ENCODE assay signal across 20 cellular contexts in genomic region chr10:28937959-28938358, GRCh38.
A peak's percentile ranks its signal among the peaks of the same experiment; 100 is the strongest.
DNase-seq lines count a peak whose midpoint lies in the region; ATAC-seq, FAIRE-seq and TF ChIP-seq lines count a peak whose summit lies in the region.
"Had no signal": no experiment of that assay in that cellular context is flagged by ENCODE, and none has a peak within 500 bp of the region (broad histone marks: within the 10 kb centered on the region; RNA-seq: fewer than 3 reads in every experiment).

No MANE protein-coding gene starts in this region.

- TF ChIP-seq POLR2A in H1 (IDR thresholded peaks at IDR 0.05; ENCODE audit: control extremely low read depth in 1 of 2, low read depth in 2 of 2, low read length in 2 of 2) = no peak

- FAIRE-seq in H1 (lab: Jason Lieb, UNC) = no peak
- FAIRE-seq: D721Med, G401.6, GM12878, GM19239 had no signal

- peaks cover 8% of the 10 kb centered on the region for H3K9me3 Mint-ChIP-seq in Caco-2 (ENCODE audit: unreplicated experiment)
- H3K9me3 Mint-ChIP-seq: CD8-positive, alpha-beta T cell had no signal

- no peak for TF ChIP-seq RAD21 in H1 (IDR thresholded peaks at IDR 0.05 in 1 of 2, conservative IDR thresholded peaks at IDR 0.05 in 1 of 2; ENCODE audit: low read depth in 2 of 2, low read length in 2 of 2)

- WGBS in heart right ventricle, 2 donors = 91 to 96% methylated on average over 7 of the region's 7 CpGs
- WGBS in H1 (ENCODE audit: extremely low coverage in 1 of 2, insufficient coverage in 1 of 2, insufficient read length in 1 of 2, insufficient replicate concordance in 2 of 2, low coverage in 1 of 2, low lambda C conversion rate in 2 of 2, missing lambda C conversion rate in 1 of 2), 2 experiments = 80% methylated on average over 7 of the region's 7 CpGs; no CpG with 5 or more reads in 1 of the 2 experiments

- H3K23me2 ChIP-seq in H1 (ENCODE audit: low read depth, low read length) = no peaks in the 10 kb centered on the region

- peak overlapping the region; percentile 88 for H3K27ac Mint-ChIP-seq in Caco-2 (ENCODE audit: unreplicated experiment)
- H3K27ac Mint-ChIP-seq: CD4-positive, CD25-positive, alpha-beta regulatory T cell; CD8-positive, alpha-beta T cell had no signal

- H3K79me1 ChIP-seq in H1 (ENCODE audit: low read depth, low read length) = no peaks in the 10 kb centered on the region

- no peak overlapping the region for H2AK5ac ChIP-seq in H1 (ENCODE audit: low read depth, low read length)

- no peak overlapping the region for H2BK5ac ChIP-seq in H1 (ENCODE audit: low read depth, low read length)

- H4K20me1 ChIP-seq in H1 (replicated peaks in 1 of 2; ENCODE audit: control insufficient read depth in 1 of 2, insufficient read depth in 2 of 2, low read length in 2 of 2) = no peaks in the 10 kb centered on the region

- H3K4me1 ChIP-seq in right atrium auricular region = peaks cover 3 to 19% of the 10 kb centered on the region in 2 donors
- H3K4me1 ChIP-seq in heart right ventricle = peaks cover 0 to 27% (median 7%) of the 10 kb centered on the region in 9 donors
- H3K4me1 ChIP-seq in Caco-2 = peaks cover 30% of the 10 kb centered on the region
- no peaks in the 10 kb centered on the region for H3K4me1 ChIP-seq in H1 (replicated peaks in 1 of 4; ENCODE audit: control insufficient read depth in 3 of 4, insufficient read depth in 4 of 4, low read length in 3 of 4)

- H2BK15ac ChIP-seq in H1 (ENCODE audit: low read length) = no peak overlapping the region

- H3K27me3 ChIP-seq in right atrium auricular region (no peaks in the 10 kb centered on the region), heart right ventricle (no peaks in the 10 kb centered on the region), Caco-2 (replicated peaks; ENCODE audit: control insufficient read depth, insufficient read depth, low read length) (no peaks in the 10 kb centered on the region), H1 (replicated peaks in 1 of 4; ENCODE audit: control insufficient read depth in 3 of 4, extremely low read depth in 1 of 4, insufficient read depth in 3 of 4, low read length in 3 of 4) (no peaks in the 10 kb centered on the region)

- peaks cover 27% of the 10 kb centered on the region for H3K36me3 Mint-ChIP-seq in Caco-2 (ENCODE audit: insufficient read depth, unreplicated experiment)
- H3K36me3 Mint-ChIP-seq: CD4-positive, CD25-positive, alpha-beta regulatory T cell; CD8-positive, alpha-beta T cell had no signal

- TF ChIP-seq CTCF in right atrium auricular region (IDR thresholded peaks at IDR 0.05) (no peak), heart right ventricle (IDR thresholded peaks at IDR 0.05) (no peak), Caco-2 (IDR thresholded peaks at IDR 0.05; ENCODE audit: insufficient read depth in 1 of 2, low read depth in 1 of 2, low read length in 1 of 2, severe bottlenecking in 1 of 2, unreplicated experiment in 1 of 2) (no peak), H1 (IDR thresholded peaks at IDR 0.05; ENCODE audit: control extremely low read depth in 1 of 3, insufficient read depth in 1 of 3, low read depth in 1 of 3, low read length in 3 of 3) (no peak), GM10248 (IDR thresholded peaks at IDR 0.05; ENCODE audit: control extremely low read depth, extremely low read depth, low read depth, missing control alignments) (no peak)

- H2BK120ac ChIP-seq in H1 (replicated peaks; ENCODE audit: low read depth, low read length) = no peak overlapping the region

- H3K79me2 ChIP-seq in H1 (ENCODE audit: control insufficient read depth in 1 of 2, insufficient read depth in 2 of 2, low read length in 2 of 2) = no peaks in the 10 kb centered on the region

- POLR2A ChIA-PET in Caco-2 (lab: Charles Lee) = no interaction called here
- POLR2A ChIA-PET in H1 (lab: Charles Lee; ENCODE audit: partially characterized antibody) = no interaction called here
- POLR2A ChIA-PET in GM10248 (lab: Yijun Ruan, JAX) = no interaction called here

- peaks cover 38% of the 10 kb centered on the region for H3K4me1 Mint-ChIP-seq in Caco-2 (ENCODE audit: low read depth, unreplicated experiment)
- H3K4me1 Mint-ChIP-seq: CD4-positive, CD25-positive, alpha-beta regulatory T cell had no signal

- CTCF ChIA-PET in Caco-2 (lab: Charles Lee) (interaction anchor here (0.5 to 2.3 kb wide), 2 partner anchors 188 to 256 kb away, joined by 3 to 8 read pairs; no protein-coding TSS in a partner anchor), H1 (lab: Charles Lee; ENCODE audit: partially characterized antibody) (interaction anchor here (1.1 to 5.0 kb wide), 7 partner anchors 14 to 275 kb away, joined by 3 to 27 read pairs (median 6); no protein-coding TSS in a partner anchor), GM10248 (lab: Yijun Ruan, JAX) (interaction anchor here (1.0 to 1.2 kb wide), 2 partner anchors 8 to 22 kb away, joined by 3 read pairs; no protein-coding TSS in a partner anchor)

- no peak for TF ChIP-seq EP300 in H1 (IDR thresholded peaks at IDR 0.05; ENCODE audit: borderline replicate concordance in 1 of 2, low read depth in 2 of 2, low read length in 2 of 2)

- H4K8ac ChIP-seq in H1 (ENCODE audit: extremely low read depth, insufficient read depth, low read length) = no peak overlapping the region

- no peaks in the 10 kb centered on the region for H3K27me3 Mint-ChIP-seq in Caco-2 (ENCODE audit: insufficient read depth, unreplicated experiment)
- H3K27me3 Mint-ChIP-seq: CD4-positive, CD25-positive, alpha-beta regulatory T cell had no signal

- H3K27ac ChIP-seq in right atrium auricular region (no peak overlapping the region), heart right ventricle (no peak overlapping the region), H1 (ENCODE audit: low read depth, low read length) (no peak overlapping the region)
- H3K27ac ChIP-seq: C4-2B had no signal

- H2BK20ac ChIP-seq in H1 (ENCODE audit: low read length) = no peak overlapping the region

- 0 out of 2 replicates have a peak overlapping the region, but pooled peaks have one; percentile 34 for H2AFZ ChIP-seq in H1 (ENCODE audit: low read length)

- no peak overlapping the region for H2BK12ac ChIP-seq in H1 (ENCODE audit: low read depth, low read length)

- no peak overlapping the region for H4K91ac ChIP-seq in H1 (replicated peaks; ENCODE audit: insufficient read length, low read length)

- DNase-seq in right atrium auricular region (ENCODE audit: low spot score) (peak; percentile 36), heart right ventricle (no peak), Caco-2 (no peak), H1 (ENCODE audit: low read depth in 1 of 2, low spot score in 2 of 2) (no peak), GM10248 (ENCODE audit: extremely low spot score) (no peak), C1 segment of cervical spinal cord (lab: John Stamatoyannopoulos, UW) (no peak), epidermal melanocyte (ENCODE audit: insufficient read length, low spot score) (no peak)
- DNase-seq: 8988T; CD4-positive, CD25-positive, alpha-beta regulatory T cell; CD8-positive, alpha-beta T cell; DMS 273 treated with DMSO at 0.1 percent for 48 hours; DND-41; GOT3; H7; HCEC 1CT had no signal

- no peak overlapping the region for H3K14ac ChIP-seq in H1 (ENCODE audit: insufficient read length)

- no peak overlapping the region for H3K9ac ChIP-seq in H1 (replicated peaks in 1 of 4; ENCODE audit: extremely low read depth in 1 of 4, low read depth in 3 of 4, low read length in 3 of 4)

- no peak overlapping the region for H3K4me3 ChIP-seq in right atrium auricular region
- no peak overlapping the region for H3K4me3 ChIP-seq in heart right ventricle
- H3K4me3 ChIP-seq in Caco-2 (ENCODE audit: low read depth, low read length) = no peak overlapping the region
- H3K4me3 ChIP-seq in H1 (ENCODE audit: extremely low read depth in 1 of 4, insufficient read depth in 2 of 4, low read depth in 3 of 4, low read length in 4 of 4) = no peak overlapping the region
- H3K4me3 ChIP-seq: GM12878 had no signal

- H3K23ac ChIP-seq in H1 (ENCODE audit: insufficient read length) = no peak overlapping the region

- H3K18ac ChIP-seq in H1 (ENCODE audit: extremely low read depth, low read length) = no peak overlapping the region

- peak overlapping the region; percentile 75 for H3K4me3 Mint-ChIP-seq in Caco-2 (ENCODE audit: unreplicated experiment)
- H3K4me3 Mint-ChIP-seq: CD4-positive, CD25-positive, alpha-beta regulatory T cell; CD8-positive, alpha-beta T cell had no signal

- intact Hi-C loops in heart right ventricle (cut with DNase I) = no loop called here
- intact Hi-C loops in Caco-2 (cut with micrococcal nuclease; ENCODE audit: unreplicated experiment) = loop anchor here (2.0 to 5.0 kb wide), 2 partner anchors 193 to 276 kb away; no protein-coding TSS in a partner anchor

- no TSS peak for BruUV-seq in Caco-2 (replicated peaks; lab: Mats Ljungman, UMichigan)

- no peak overlapping the region for H3K56ac ChIP-seq in H1 (replicated peaks; ENCODE audit: insufficient read length, low read depth, low read length)

- no peak overlapping the region for H3K4ac ChIP-seq in H1 (replicated peaks; ENCODE audit: insufficient read length, low read depth, low read length)

- H3K36me3 ChIP-seq in right atrium auricular region (no peaks in the 10 kb centered on the region), heart right ventricle (no peaks in the 10 kb centered on the region), Caco-2 (ENCODE audit: control insufficient read depth, insufficient read depth, low read length) (no peaks in the 10 kb centered on the region), H1 (ENCODE audit: control insufficient read depth in 2 of 4, insufficient read depth in 4 of 4, low read length in 3 of 4) (no peaks in the 10 kb centered on the region)

- H4K5ac ChIP-seq in H1 (ENCODE audit: insufficient read length, low read depth, low read length) = no peak overlapping the region

- H3K9me3 ChIP-seq in right atrium auricular region = no peaks in the 10 kb centered on the region
- H3K9me3 ChIP-seq in heart right ventricle = no peaks in the 10 kb centered on the region
- peaks cover 5% of the 10 kb centered on the region for H3K9me3 ChIP-seq in Caco-2
- peaks cover 8 to 13% of the 10 kb centered on the region in 2 experiments; a peak in 2 of 4 replicates for H3K9me3 ChIP-seq in H1 (ENCODE audit: insufficient read depth in 2 of 2, low read depth in 1 of 2, low read length in 1 of 2)

- ATAC-seq in heart right ventricle = no peak
- ATAC-seq: CD8-positive, alpha-beta T cell; GM12878 had no signal

- H3K4me2 ChIP-seq in H1 (ENCODE audit: insufficient read depth in 1 of 2, low read depth in 2 of 2, low read length in 2 of 2) = no peak overlapping the region

TF ChIP-seq in H1, 55 proteins besides CTCF, POLR2A, EP300 and RAD21 (continues in another document):
- TF ChIP-seq POU5F1 (IDR thresholded peaks at IDR 0.05; ENCODE audit: low read depth, low read length) (no peak), RFX5 (IDR thresholded peaks at IDR 0.05; ENCODE audit: borderline replicate concordance, low read depth, low read length) (no peak), MAX (IDR thresholded peaks at IDR 0.05) (no peak), CBX5 (IDR thresholded peaks at IDR 0.05; ENCODE audit: low read depth, low read length) (no peak), RXRA (IDR thresholded peaks at IDR 0.05; ENCODE audit: insufficient read depth, low read depth, low read length) (no peak), ASH2L (IDR thresholded peaks at IDR 0.05; ENCODE audit: low read length) (no peak), MAFK (IDR thresholded peaks at IDR 0.05; ENCODE audit: low read depth, low read length) (no peak)
